ENCODE assay signal across 20 cellular contexts in the genomic region with DNA sequence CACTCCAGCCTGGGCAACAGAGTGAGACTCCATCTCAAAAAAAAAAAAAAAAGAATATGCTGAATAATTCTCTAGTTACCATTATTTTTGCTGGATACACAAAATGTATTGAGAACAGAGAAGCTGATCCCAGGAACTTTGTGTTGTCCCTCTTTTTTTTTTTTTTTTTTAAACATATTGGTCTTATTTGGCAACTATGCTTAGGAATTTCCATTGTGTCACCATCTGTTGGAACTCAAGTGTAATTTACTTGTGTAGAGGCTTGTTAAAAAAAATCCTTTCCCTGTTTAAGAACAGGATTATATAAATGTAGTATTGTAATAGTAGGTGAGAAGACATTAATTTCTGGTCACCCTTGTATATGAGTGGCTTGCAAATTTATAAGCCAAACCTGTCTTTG. TPM values are rescaled to one million over a fixed set of nuclear protein-coding genes. Genes with fewer than 3 reads are reported as not detected.
DNase-seq lines count a peak whose midpoint lies in the region; TF ChIP-seq lines count a peak whose summit lies in the region.
"Had no signal": no experiment of that assay in that cellular context is flagged by ENCODE, and none has a peak within 500 bp of the region (broad histone marks: within the 10 kb centered on the region; RNA-seq: fewer than 3 reads in every experiment).

No MANE protein-coding gene starts in this region.

- H3K9ac ChIP-seq in neural progenitor cell, result no peak overlapping the region

- no peak overlapping the region for H3K4me2 ChIP-seq in neural progenitor cell
- H3K4me2 ChIP-seq: A549 had no signal

- peaks cover 37% of the 10 kb centered on the region for H3K36me3 Mint-ChIP-seq in neural progenitor cell

- TF ChIP-seq CTCF in fibroblast of mammary gland (conservative IDR thresholded peaks at IDR 0.05; ENCODE audit: control insufficient read depth, insufficient read depth, low read depth, low read length) (no peak), neural progenitor cell (IDR thresholded peaks at IDR 0.05) (no peak), testis (IDR thresholded peaks at IDR 0.05) (no peak)

- H4K20me1 ChIP-seq in neural progenitor cell (ENCODE audit: low read depth), result no peaks in the 10 kb centered on the region

- no peaks in the 10 kb centered on the region for H3K27me3 Mint-ChIP-seq in neural progenitor cell (ENCODE audit: insufficient read depth, low read depth)
- H3K27me3 Mint-ChIP-seq: IgD-negative memory B cell had no signal

- H3K4me3 Mint-ChIP-seq in neural progenitor cell, result no peak overlapping the region
- H3K4me3 Mint-ChIP-seq: CD14-positive monocyte, IgD-negative memory B cell had no signal

- H3K27ac ChIP-seq in neural progenitor cell, result peak overlapping the region; percentile 1
- no peak overlapping the region for H3K27ac ChIP-seq in testis
- H3K27ac ChIP-seq: A549 had no signal

- H3K27ac Mint-ChIP-seq in neural progenitor cell, result no peak overlapping the region
- H3K27ac Mint-ChIP-seq: CD14-positive monocyte, IgD-negative memory B cell had no signal

- H3K4me3 ChIP-seq in fibroblast of mammary gland (ENCODE audit: control insufficient read depth, low read depth, low read length) (no peak overlapping the region), neural progenitor cell (no peak overlapping the region), testis (no peak overlapping the region)
- H3K4me3 ChIP-seq: A549 had no signal

- no peaks in the 10 kb centered on the region for H3K4me1 Mint-ChIP-seq in neural progenitor cell
- H3K4me1 Mint-ChIP-seq: CD14-positive monocyte had no signal

- H3K9me3 Mint-ChIP-seq in neural progenitor cell, result no peaks in the 10 kb centered on the region
- H3K9me3 Mint-ChIP-seq: IgD-negative memory B cell had no signal

- H3K36me3 ChIP-seq in neural progenitor cell (peaks cover 11% of the 10 kb centered on the region), testis (ENCODE audit: low read depth, missing control alignments) (no peaks in the 10 kb centered on the region)

- H3K9me3 ChIP-seq in neural progenitor cell (ENCODE audit: low read depth), result no peaks in the 10 kb centered on the region
- H3K9me3 ChIP-seq in testis, result no peaks in the 10 kb centered on the region
- H3K9me3 ChIP-seq: A549 had no signal

- no peaks in the 10 kb centered on the region for H3K27me3 ChIP-seq in neural progenitor cell
- H3K27me3 ChIP-seq in testis, result no peaks in the 10 kb centered on the region

- intact Hi-C loops in testis (cut with DNase I; ENCODE audit: low total_unique reads), result no loop called here

- DNase-seq in EH (ENCODE audit: low read depth), result peak; percentile 44
- peak; percentile 25 for DNase-seq in amniotic epithelial cell (ENCODE audit: low read depth)
- peak; percentile 34 for DNase-seq in fibroblast of mammary gland (ENCODE audit: low read depth)
- DNase-seq in neural progenitor cell (ENCODE audit: low spot score), result no peak
- DNase-seq in testis, result no peak
- DNase-seq in NCI-H1092 treated with DMSO at 0.1 percent for 48 hours (lab: John Stamatoyannopoulos, UW), result no peak
- DNase-seq in NOMO-1 treated with dmso at 0.1 percent for 144 hours (lab: John Stamatoyannopoulos, UW; ENCODE audit: unreplicated experiment), result no peak
- DNase-seq: AML-193; DMS 273 treated with DMSO at 0.1 percent for 48 hours; Kasumi-1; NCI-H1930; NCI-H446; NCI-H69; NK-92 treated with Interleukin-12 subunit alpha and Interleukin-12 subunit beta, amount 100 ng/mL, for 24 hours; OCI-M1; RPMI8226; SIG-M5 had no signal

- H3K4me1 ChIP-seq in neural progenitor cell (no peaks in the 10 kb centered on the region), testis (no peaks in the 10 kb centered on the region)

- H2AFZ ChIP-seq in neural progenitor cell (replicated peaks), result no peak overlapping the region

- no peaks in the 10 kb centered on the region for H3F3A ChIP-seq in neural progenitor cell (ENCODE audit: low read depth)

- peaks cover 14% of the 10 kb centered on the region for H3K79me2 ChIP-seq in neural progenitor cell (ENCODE audit: low read depth)

- TF ChIP-seq POLR2A in testis (IDR thresholded peaks at IDR 0.05), result no peak

RNA-seq across cellular contexts. Expression of a gene that starts 28.6 kb away (rescaled TPM):
- total RNA-seq in neural progenitor cell (ENCODE audit: low replicate concordance) (28.2 and 43.9 TPM in 2 replicates), testis (10 to 100 TPM; 28.4 to 34.7 TPM)
- 16.0 TPM for polyA plus RNA-seq in testis (ENCODE audit: insufficient read depth, low read depth, low replicate concordance)

Comparison
In these comparisons a context has a peak if more than half of its experiments do, and no peak if none do; other contexts are left out.
1. DNase-seq: peak in EH (single experiment), amniotic epithelial cell (single experiment) and fibroblast of mammary gland (single experiment); none in neural progenitor cell (single experiment), testis (single experiment), NCI-H1092 treated with DMSO at 0.1 percent for 48 hours (single experiment) and NOMO-1 treated with dmso at 0.1 percent for 144 hours (single experiment).